ENCODE assay signal across 8 cellular contexts in the genomic region with DNA sequence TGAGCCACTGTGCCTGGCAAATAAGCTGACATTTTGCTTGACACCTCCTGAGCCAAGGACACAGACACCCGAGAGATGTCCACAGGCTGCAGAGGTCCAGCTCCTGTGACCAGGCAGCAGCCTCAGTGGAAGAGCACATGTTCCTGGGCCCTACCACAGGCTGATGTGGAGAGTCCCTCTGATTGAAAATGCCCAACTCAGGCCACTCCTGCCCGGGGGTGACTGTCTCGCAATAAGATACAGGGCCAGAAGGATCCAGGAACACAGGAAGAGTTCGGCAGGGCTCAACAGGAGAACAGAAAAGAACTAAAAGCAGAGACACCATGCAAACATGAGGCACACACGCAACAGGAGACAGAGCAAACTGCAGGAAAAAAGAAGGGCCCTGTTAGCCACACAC. TPM values are rescaled to one million over a fixed set of nuclear protein-coding genes. Genes with fewer than 3 reads are reported as not detected.
A peak's percentile ranks its signal among the peaks of the same experiment; 100 is the strongest.
DNase-seq lines count a peak whose midpoint lies in the region; ATAC-seq and TF ChIP-seq lines count a peak whose summit lies in the region.

No MANE protein-coding gene starts in this region.

- H3K4me1 Mint-ChIP-seq in CD4-positive, alpha-beta T cell (ENCODE audit: low read depth): peaks cover 13% of the 10 kb centered on the region

- peaks cover 10% of the 10 kb centered on the region for H3K4me1 ChIP-seq in rectal smooth muscle tissue (ENCODE audit: control insufficient read depth, insufficient read depth, low read length)

- no peak overlapping the region for H3K27ac ChIP-seq in CD4-positive, alpha-beta T cell (ENCODE audit: low read depth, low read length)
- H3K27ac ChIP-seq in RWPE1 (peak overlapping the region; percentile 95), rectal smooth muscle tissue (ENCODE audit: low read depth, low read length) (peak overlapping the region; percentile 98)

- no peaks in the 10 kb centered on the region for H3K36me3 ChIP-seq in rectal smooth muscle tissue (ENCODE audit: control insufficient read depth, insufficient read depth, low read length)

- TF ChIP-seq CTCF in CD4-positive, alpha-beta T cell (IDR thresholded peaks at IDR 0.05): no peak
- TF ChIP-seq CTCF in RWPE1 (conservative IDR thresholded peaks at IDR 0.05; ENCODE audit: low read depth) (no peak), fibroblast of mammary gland (conservative IDR thresholded peaks at IDR 0.05; ENCODE audit: control insufficient read depth, insufficient read depth, low read depth, low read length) (no peak)

- H3K9ac ChIP-seq in rectal smooth muscle tissue (ENCODE audit: low read length): peak overlapping the region; percentile 30

- H3K36me3 Mint-ChIP-seq in CD4-positive, alpha-beta T cell (ENCODE audit: low read depth): no peaks in the 10 kb centered on the region

- no peaks in the 10 kb centered on the region for H3K9me3 Mint-ChIP-seq in CD4-positive, alpha-beta T cell

- H3K4me3 Mint-ChIP-seq in CD4-positive, alpha-beta T cell: peak overlapping the region; percentile 11

- intact Hi-C loops in CD4-positive, alpha-beta T cell (cut with DNase I, micrococcal nuclease): loop anchor here in 1 of 2 experiments (5.0 kb wide), 1 partner anchor 37 kb away; no protein-coding TSS in a partner anchor

- CTCF ChIA-PET in CD4-positive, alpha-beta T cell (lab: Charles Lee): interaction anchor here (1.4 to 6.5 kb wide), 3 partner anchors 38 to 54 kb away, joined by 3 to 46 read pairs (median 5); no protein-coding TSS in a partner anchor
- CTCF ChIA-PET in RWPE1 (lab: Yijun Ruan, JAX): no interaction called here

- no peaks in the 10 kb centered on the region for H3K27me3 ChIP-seq in CD4-positive, alpha-beta T cell (ENCODE audit: control insufficient read depth, insufficient read depth, low read length)
- no peaks in the 10 kb centered on the region for H3K27me3 ChIP-seq in rectal smooth muscle tissue (ENCODE audit: control insufficient read depth, insufficient read depth, low read length)

- ATAC-seq in CD4-positive, alpha-beta T cell (ENCODE audit: poor library complexity): no peak
- ATAC-seq in GM19397 (IDR thresholded peaks at IDR 0.05; ENCODE audit: unreplicated experiment): no peak

- H3K27me3 Mint-ChIP-seq in CD4-positive, alpha-beta T cell: no peaks in the 10 kb centered on the region

- DNase-seq in CD4-positive, alpha-beta T cell: no peak
- DNase-seq in RWPE1 (ENCODE audit: low spot score) (no peak), fibroblast of mammary gland (ENCODE audit: low read depth) (peak; percentile 18), RPMI8226 (no peak), ureter (ENCODE audit: low spot score) (no peak), NOMO-1 treated with DMSO at 0.1 percent for 48 hours (lab: John Stamatoyannopoulos, UW; ENCODE audit: unreplicated experiment) (no peak)

- peak overlapping the region; percentile 85 for H3K27ac Mint-ChIP-seq in CD4-positive, alpha-beta T cell

- H3K4me3 ChIP-seq in fibroblast of mammary gland (ENCODE audit: control insufficient read depth, low read depth, low read length) (no peak overlapping the region), rectal smooth muscle tissue (ENCODE audit: low read length) (no peak overlapping the region)

- no peaks in the 10 kb centered on the region for H3K9me3 ChIP-seq in CD4-positive, alpha-beta T cell (ENCODE audit: control insufficient read depth, low read length)

- POLR2A ChIA-PET in CD4-positive, alpha-beta T cell (lab: Charles Lee): interaction anchor here (0.7 to 18.1 kb wide), 3 partner anchors 33 to 51 kb away, joined by 3 to 968 read pairs (median 58); partner anchors contain the start of genes MALAT1 and NEAT1
- POLR2A ChIA-PET in RWPE1 (lab: Yijun Ruan, JAX; ENCODE audit: low non-redundant PET): interaction anchor here (0.7 to 1.0 kb wide), 2 partner anchors 23 to 33 kb away, joined by 3 to 4 read pairs; no protein-coding TSS in a partner anchor

RNA-seq across cellular contexts. Expression of gene MALAT1, which starts 28.4 kb away (rescaled TPM):
- over 10,000 TPM; 31,509 to 32,316 TPM for total RNA-seq in CD4-positive, alpha-beta T cell
- 19,443 TPM for total RNA-seq in ureter

RNA-seq across cellular contexts. Expression of gene NEAT1, which starts 47.8 kb away (rescaled TPM):
- 100 to 1,000 TPM; 221 to 223 TPM for total RNA-seq in CD4-positive, alpha-beta T cell
- 1,155 TPM for total RNA-seq in ureter

RNA-seq across cellular contexts. Expression of gene SCYL1, which starts 54.5 kb away (rescaled TPM):
- total RNA-seq in CD4-positive, alpha-beta T cell: 10 to 100 TPM; 57.4 to 60.7 TPM
- total RNA-seq in ureter: 62.9 TPM
